Comparison of ENCODE assay signal across 8 cellular contexts in the genomic region with DNA sequence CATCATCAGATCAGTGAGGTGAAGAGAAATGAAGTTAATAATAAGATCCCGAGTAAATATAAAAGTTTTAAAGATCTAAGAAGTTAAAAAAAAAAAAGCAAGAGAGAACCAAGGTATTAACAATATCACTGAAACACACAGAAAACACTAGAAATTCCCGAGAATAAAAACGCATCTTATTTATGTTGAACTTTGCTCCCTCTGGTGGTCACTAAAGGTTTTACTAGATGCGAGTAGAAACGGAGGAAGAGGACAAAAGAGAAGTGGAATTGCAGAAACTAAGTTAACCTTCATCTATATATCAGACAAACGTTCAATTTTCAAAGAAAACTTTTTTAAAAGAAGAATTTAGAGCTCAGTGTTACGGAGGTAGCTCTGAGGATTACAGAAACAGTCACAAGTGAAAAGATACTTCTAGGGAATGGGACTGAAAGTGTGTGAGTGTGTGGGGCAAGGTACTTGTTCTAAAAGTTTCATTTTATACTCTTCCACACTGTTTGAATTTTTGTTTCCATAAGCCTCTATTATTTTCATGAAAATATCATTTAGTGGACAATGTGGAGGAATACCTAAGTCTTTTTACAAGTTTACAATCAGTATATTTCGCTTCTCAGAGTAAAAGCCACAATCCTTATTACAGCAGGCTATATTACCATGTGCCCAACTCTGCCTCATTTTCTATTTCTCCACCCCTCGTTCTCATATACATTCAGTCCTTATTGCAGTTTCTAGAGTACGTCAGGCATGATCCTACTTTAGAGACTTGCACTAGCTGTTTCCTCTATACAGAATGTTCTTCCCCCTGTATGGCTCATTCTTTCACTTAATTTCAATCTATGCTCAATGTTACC. TPM values are rescaled to one million over a fixed set of nuclear protein-coding genes. Genes with fewer than 3 reads are reported as not detected.
A peak's percentile ranks its signal among the peaks of the same experiment; 100 is the strongest.
DNase-seq lines count a peak whose midpoint lies in the region; ATAC-seq and TF ChIP-seq lines count a peak whose summit lies in the region.

No MANE protein-coding gene starts in this region.

- no peak overlapping the region for H3K27ac ChIP-seq in H9 (ENCODE audit: insufficient read length, low read depth, low read length)
- H3K27ac ChIP-seq in breast epithelium = no peak overlapping the region
- H3K27ac ChIP-seq in left lung = no peak overlapping the region

- H3K18ac ChIP-seq in H9 (ENCODE audit: insufficient read length, low read depth, low read length) = no peak overlapping the region

- H2BK120ac ChIP-seq in H9 (ENCODE audit: low read depth, low read length, poor library complexity, severe bottlenecking) = no peak overlapping the region

- no peaks in the 10 kb centered on the region for H4K20me1 ChIP-seq in H9 (ENCODE audit: control insufficient read depth, insufficient read depth, insufficient read length)

- no peak overlapping the region for H4K5ac ChIP-seq in H9 (ENCODE audit: insufficient read length, low read depth, low read length)

- H3K27me3 ChIP-seq in H9 (ENCODE audit: insufficient read depth, low read length) = no peaks in the 10 kb centered on the region
- H3K27me3 ChIP-seq in breast epithelium = no peaks in the 10 kb centered on the region
- H3K27me3 ChIP-seq in left lung = no peaks in the 10 kb centered on the region

- in situ Hi-C loops in Caki2 (cut with HindIII; ENCODE audit: low pct_unique_long_range_greater_than_20kb, low sequenced_read_pairs) = no loop called here

- H3T11ph ChIP-seq in H9 (ENCODE audit: low read length) = no peak overlapping the region

- no peaks in the 10 kb centered on the region for H3K79me2 ChIP-seq in H9 (ENCODE audit: insufficient read depth, low read length)

- no peak overlapping the region for H3K14ac ChIP-seq in H9 (ENCODE audit: insufficient read depth, low read length)

- H3K23ac ChIP-seq in H9 (ENCODE audit: insufficient read length, low read depth, low read length) = no peak overlapping the region

- H3K4me1 ChIP-seq in H9 (ENCODE audit: insufficient read depth, low read length) (peaks cover 2% of the 10 kb centered on the region; the same call in 1 of the 2 replicates), breast epithelium (no peaks in the 10 kb centered on the region), left lung (peaks cover 0 to 7% of the 10 kb centered on the region in 2 donors)

- WGBS in H9 (ENCODE audit: extremely low coverage, insufficient read length, low lambda C conversion rate) = no CpG with 5 or more reads among the region's 10 CpGs

- H3K4me3 ChIP-seq in breast epithelium = no peak overlapping the region
- no peak overlapping the region for H3K4me3 ChIP-seq in left lung

- TF ChIP-seq POLR2A in breast epithelium (IDR thresholded peaks at IDR 0.05) = no peak

- intact Hi-C loops in breast epithelium (cut with DNase I; ENCODE audit: low total_unique reads) = no loop called here
- intact Hi-C loops in left lung (cut with DNase I) = loop anchor here in 1 of 2 donors (5.0 to 10.0 kb wide), 2 partner anchors 230 to 298 kb away; no protein-coding TSS in a partner anchor

- no peaks in the 10 kb centered on the region for H3K9me3 Mint-ChIP-seq in H9

- H2AFZ ChIP-seq in H9 (ENCODE audit: low read length) = no peak overlapping the region

- H3K9me3 ChIP-seq in H9 (ENCODE audit: control insufficient read depth, low read depth, low read length) = no peaks in the 10 kb centered on the region
- no peaks in the 10 kb centered on the region for H3K9me3 ChIP-seq in breast epithelium
- no peaks in the 10 kb centered on the region for H3K9me3 ChIP-seq in left lung

- no peak overlapping the region for H4K8ac ChIP-seq in H9 (replicated peaks; ENCODE audit: insufficient read length, low read depth, low read length)

- H3K4me1 Mint-ChIP-seq in H9 = peaks cover 22 to 33% of the 10 kb centered on the region in 2 experiments

- peak overlapping the region in 1 of 3 experiments; percentile 65; a peak in 1 of 7 replicates for H3K27ac Mint-ChIP-seq in H9

- H2BK15ac ChIP-seq in H9 (ENCODE audit: low read depth, low read length) = no peak overlapping the region

- peaks cover 2% of the 10 kb centered on the region for H3K79me1 ChIP-seq in H9 (ENCODE audit: insufficient read depth, low read depth, low read length, poor library complexity, severe bottlenecking)

- no peaks in the 10 kb centered on the region for H3K27me3 Mint-ChIP-seq in H9 (ENCODE audit: low read depth)

- H2BK5ac ChIP-seq in H9 (ENCODE audit: insufficient read length, low read length) = no peak overlapping the region

- H4K91ac ChIP-seq in H9 (ENCODE audit: insufficient read length, low read depth, low read length) = no peak overlapping the region

- H2AK5ac ChIP-seq in H9 (ENCODE audit: insufficient read length, low read length) = no peak overlapping the region

- H3K36me3 ChIP-seq in breast epithelium (peaks cover 8% of the 10 kb centered on the region), left lung (peaks cover 0 to 24% of the 10 kb centered on the region in 2 donors)

- no peaks in the 10 kb centered on the region for H3K23me2 ChIP-seq in H9 (ENCODE audit: insufficient read length, low read depth, low read length, poor library complexity, severe bottlenecking)

- no peak overlapping the region for H2BK12ac ChIP-seq in H9 (ENCODE audit: insufficient read length, low read depth, low read length)

- no peak overlapping the region for H3K9ac ChIP-seq in H9 (ENCODE audit: extremely low read depth, insufficient read length, low read length)

- TF ChIP-seq CTCF in H9 (conservative IDR thresholded peaks at IDR 0.05) (peak; percentile 81), breast epithelium (IDR thresholded peaks at IDR 0.05) (peak; percentile 45 to 57 (median 55)), left lung (IDR thresholded peaks at IDR 0.05) (peak; percentile 60 to 75)

- DNase-seq in Caki2 (ENCODE audit: low read depth) (peak; percentile 41), H9 (no peak), NCI-H774 (lab: John Stamatoyannopoulos, UW) (peak; percentile 8), breast epithelium (ENCODE audit: low spot score in 2 of 2) (no peak), left lung (no peak), ureter (ENCODE audit: low spot score) (no peak)
- DNase-seq in stimulated activated CD4-positive, alpha-beta T cell treated with anti-CD3 and anti-CD28 coated beads, Interleukin-2, amount 100 ng/mL, for 48 hours = no peak

- no peak overlapping the region for H2BK20ac ChIP-seq in H9 (ENCODE audit: low read depth, low read length, poor library complexity, severe bottlenecking)

- ATAC-seq in left lung (peak; percentile 71), GM21526 (IDR thresholded peaks at IDR 0.05; ENCODE audit: low FRiP score, unreplicated experiment) (no peak)

- H3K4me2 ChIP-seq in H9 (ENCODE audit: insufficient read depth, insufficient read length, low read length) = no peak overlapping the region

- H3K4ac ChIP-seq in H9 (ENCODE audit: low read depth, low read length) = no peak overlapping the region

- H3K56ac ChIP-seq in H9 (ENCODE audit: insufficient read length, low read depth, low read length) = no peak overlapping the region

- H3K4me3 Mint-ChIP-seq in H9 = no peak overlapping the region

- peaks cover 17 to 29% (median 17%) of the 10 kb centered on the region in 3 experiments; a peak in 6 of 7 replicates for H3K36me3 Mint-ChIP-seq in H9 (ENCODE audit: insufficient read depth in 1 of 3, low read depth in 3 of 3)

RNA-seq across cellular contexts. Expression of gene ACBD6, which starts 19.7 kb away (rescaled TPM):
- total RNA-seq in Caki2 (2014; rRNA removed; shearing (Covaris generic); ENCODE audit: low replicate concordance) = 44.2 and 48.8 TPM in 2 replicates
- 45.4 and 51.4 TPM in 2 replicates for total RNA-seq in H9 (2021)
- 10 to 100 TPM; 42.6 to 50.1 (median 48.8) TPM for total RNA-seq in breast epithelium
- 10 to 100 TPM; 26.5 to 36.2 TPM for total RNA-seq in left lung
- total RNA-seq in ureter = 48.2 TPM

Comparison
In these comparisons a context has a peak if more than half of its experiments do, and no peak if none do; other contexts are left out.
1. DNase-seq: peak in Caki2 (single experiment) and NCI-H774 (single experiment); none in H9 (single experiment), breast epithelium (0 of 2), left lung (0 of 2), ureter (single experiment) and stimulated activated CD4-positive, alpha-beta T cell treated with anti-CD3 and anti-CD28 coated beads, Interleukin-2, amount 100 ng/mL, for 48 hours (0 of 2).
2. Peak in every context shown above with its lines, with median percentiles within 50 percentile points of each other: CTCF ChIP-seq.